In the genomic region with DNA sequence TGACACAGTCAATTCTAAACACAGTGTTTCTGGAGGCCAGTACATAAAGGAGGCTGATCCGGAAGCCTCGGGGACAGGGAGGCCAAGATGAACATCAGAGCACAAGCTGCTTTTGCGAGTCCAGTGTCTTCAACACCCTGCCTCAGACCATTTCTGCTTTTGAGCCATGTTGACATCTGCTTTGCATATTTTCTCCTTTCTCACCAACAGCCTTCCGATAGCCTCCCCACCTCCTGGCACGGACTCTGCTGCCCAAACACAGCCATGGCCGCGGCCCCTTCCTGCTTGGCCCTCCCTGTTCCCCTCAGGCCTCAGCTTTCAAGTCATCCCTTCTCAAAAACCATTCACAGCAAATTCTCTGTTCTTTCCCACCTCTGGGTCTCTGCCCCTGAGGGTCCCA, we compare ENCODE assay signal across 1 cellular context.
TF ChIP-seq lines count a peak whose summit lies in the region.

No MANE protein-coding gene starts in this region.

TF ChIP-seq in H1, 55 proteins besides CTCF, POLR2A, EP300 and RAD21:
- no peak for TF ChIP-seq GABPA (IDR thresholded peaks at IDR 0.05; ENCODE audit: borderline replicate concordance, insufficient read depth, low read length)
- TF ChIP-seq CTBP2 (IDR thresholded peaks at IDR 0.05; ENCODE audit: borderline replicate concordance, insufficient read depth, insufficient read length, low read length): no peak
- no peak for TF ChIP-seq BACH1 (IDR thresholded peaks at IDR 0.05; ENCODE audit: low read length)
- no peak for TF ChIP-seq SP2 (IDR thresholded peaks at IDR 0.05; ENCODE audit: low read length)
- no peak for TF ChIP-seq TAF1 (IDR thresholded peaks at IDR 0.05; ENCODE audit: low read depth, low read length)
- TF ChIP-seq, protein P1, sequence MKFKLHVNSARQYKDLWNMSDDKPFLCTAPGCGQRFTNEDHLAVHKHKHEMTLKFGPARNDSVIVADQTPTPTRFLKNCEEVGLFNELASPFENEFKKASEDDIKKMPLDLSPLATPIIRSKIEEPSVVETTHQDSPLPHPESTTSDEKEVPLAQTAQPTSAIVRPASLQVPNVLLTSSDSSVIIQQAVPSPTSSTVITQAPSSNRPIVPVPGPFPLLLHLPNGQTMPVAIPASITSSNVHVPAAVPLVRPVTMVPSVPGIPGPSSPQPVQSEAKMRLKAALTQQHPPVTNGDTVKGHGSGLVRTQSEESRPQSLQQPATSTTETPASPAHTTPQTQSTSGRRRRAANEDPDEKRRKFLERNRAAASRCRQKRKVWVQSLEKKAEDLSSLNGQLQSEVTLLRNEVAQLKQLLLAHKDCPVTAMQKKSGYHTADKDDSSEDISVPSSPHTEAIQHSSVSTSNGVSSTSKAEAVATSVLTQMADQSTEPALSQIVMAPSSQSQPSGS (IDR thresholded peaks at IDR 0.05; ENCODE audit: low read length): no peak
- no peak for TF ChIP-seq TBP (IDR thresholded peaks at IDR 0.05; ENCODE audit: low read depth, low read length)
- no peak for TF ChIP-seq HDAC2 (IDR thresholded peaks at IDR 0.05; ENCODE audit: borderline replicate concordance in 1 of 2, low read depth in 2 of 2, low read length in 2 of 2)
- TF ChIP-seq HDAC6 (IDR thresholded peaks at IDR 0.05; ENCODE audit: low read depth, low read length): no peak
- no peak for TF ChIP-seq EZH2 (IDR thresholded peaks at IDR 0.05; ENCODE audit: low read depth, low read length, severe bottlenecking)
